In the genomic region with DNA sequence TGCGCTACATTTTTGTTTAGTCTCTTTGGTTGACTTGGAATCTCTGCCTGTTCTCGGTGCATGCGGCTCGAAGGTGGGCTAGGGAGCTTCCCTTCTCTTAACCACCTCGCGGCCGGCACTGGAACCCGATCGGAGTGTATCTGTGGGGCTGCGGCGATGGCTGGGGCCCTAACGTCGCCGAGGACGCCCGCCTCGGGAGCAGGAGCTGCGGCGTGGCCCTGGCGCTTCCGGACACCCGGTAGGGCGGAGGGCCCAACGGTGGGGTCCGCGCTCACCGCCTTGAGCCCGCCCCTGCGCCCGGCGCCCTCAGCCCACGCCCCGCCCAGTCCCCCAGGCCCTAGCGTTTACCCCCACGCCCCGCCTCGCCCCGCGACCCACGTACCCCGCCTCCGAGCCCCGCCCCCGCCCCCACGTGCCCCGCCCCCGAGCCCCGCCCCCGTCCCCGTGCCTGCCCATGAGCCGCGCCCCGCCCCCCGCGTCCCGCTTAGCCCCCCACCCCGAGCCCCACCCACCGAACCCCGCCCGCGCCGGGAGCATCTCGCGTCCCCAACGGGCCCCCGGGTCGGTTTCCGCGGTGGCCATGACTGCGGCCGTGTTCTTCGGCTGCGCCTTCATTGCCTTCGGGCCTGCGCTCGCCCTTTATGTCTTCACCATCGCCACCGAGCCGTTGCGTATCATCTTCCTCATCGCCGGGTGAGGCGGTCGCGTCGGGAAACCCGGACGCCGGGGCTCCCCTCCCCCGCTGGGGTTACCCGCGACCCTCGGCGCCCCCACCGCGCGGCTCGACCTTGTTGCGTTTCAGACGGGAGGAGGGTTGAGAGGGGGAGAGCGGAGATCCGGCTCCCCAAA, we compare ENCODE assay signal across 1 cellular context.
A peak's percentile ranks its signal among the peaks of the same experiment; 100 is the strongest.
TF ChIP-seq lines count a peak whose summit lies in the region.

TSS of gene APH1B (plus strand) at position 562 of the 849 bp plus-strand sequence. CDS start at position 581, 19 bp downstream.

TF ChIP-seq in HepG2, 621 proteins besides CTCF, POLR2A, EP300 and RAD21 (continued from another document and continues in another):
- TF ChIP-seq PAXIP1 (CRISPR knock-in tag; conservative IDR thresholded peaks at IDR 0.05) (no peak), SYNCRIP (IDR thresholded peaks at IDR 0.05; ENCODE audit: insufficient read depth, low read depth, low read length) (no peak), ZNF768 (CRISPR knock-in tag; IDR thresholded peaks at IDR 0.05) (peak; percentile 25; the same call in 1 of the 2 replicates), SMAD3 (CRISPR knock-in tag; IDR thresholded peaks at IDR 0.05) (no peak), ZBTB14 (CRISPR knock-in tag; IDR thresholded peaks at IDR 0.05) (no peak), ZFP91 (CRISPR knock-in tag; IDR thresholded peaks at IDR 0.05; ENCODE audit: borderline replicate concordance) (no peak), HNRNPL (IDR thresholded peaks at IDR 0.05; ENCODE audit: low read depth, low read length) (no peak), HOMEZ (CRISPR knock-in tag; IDR thresholded peaks at IDR 0.05; ENCODE audit: low read depth) (no peak), MXD3 (CRISPR knock-in tag; IDR thresholded peaks at IDR 0.05) (no peak), ZNF782 (CRISPR knock-in tag; IDR thresholded peaks at IDR 0.05; ENCODE audit: borderline replicate concordance) (no peak), THRA (CRISPR knock-in tag; IDR thresholded peaks at IDR 0.05; ENCODE audit: borderline replicate concordance) (no peak; the same call in 1 of the 2 replicates), KAT8 (CRISPR knock-in tag; IDR thresholded peaks at IDR 0.05) (no peak), SNAPC4 (CRISPR knock-in tag; IDR thresholded peaks at IDR 0.05) (no peak), SP2 (CRISPR knock-in tag; IDR thresholded peaks at IDR 0.05) (no peak), SETDB1 (CRISPR knock-in tag; IDR thresholded peaks at IDR 0.05; ENCODE audit: borderline replicate concordance) (no peak), KDM3A (CRISPR knock-in tag; IDR thresholded peaks at IDR 0.05; ENCODE audit: low read depth) (no peak), RBM22 (optimal IDR thresholded peaks at IDR 0.05; ENCODE audit: low read length) (no peak), TBL1XR1 (IDR thresholded peaks at IDR 0.05; ENCODE audit: borderline replicate concordance, low read length, partially characterized antibody) (no peak), YY1 (IDR thresholded peaks at IDR 0.05; ENCODE audit: insufficient read depth, insufficient replicate concordance, low read depth, low read length) (no peak), KDM6A (CRISPR knock-in tag; IDR thresholded peaks at IDR 0.05; ENCODE audit: low read depth) (no peak), TARDBP (CRISPR knock-in tag; IDR thresholded peaks at IDR 0.05) (no peak), ZNF709 (CRISPR knock-in tag; IDR thresholded peaks at IDR 0.05) (no peak), ATF1 (CRISPR knock-in tag; IDR thresholded peaks at IDR 0.05) (no peak)
- TF ChIP-seq, protein P1, sequence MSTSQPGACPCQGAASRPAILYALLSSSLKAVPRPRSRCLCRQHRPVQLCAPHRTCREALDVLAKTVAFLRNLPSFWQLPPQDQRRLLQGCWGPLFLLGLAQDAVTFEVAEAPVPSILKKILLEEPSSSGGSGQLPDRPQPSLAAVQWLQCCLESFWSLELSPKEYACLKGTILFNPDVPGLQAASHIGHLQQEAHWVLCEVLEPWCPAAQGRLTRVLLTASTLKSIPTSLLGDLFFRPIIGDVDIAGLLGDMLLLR (CRISPR knock-in tag; IDR thresholded peaks at IDR 0.05): no peak
- TF ChIP-seq, protein P2, sequence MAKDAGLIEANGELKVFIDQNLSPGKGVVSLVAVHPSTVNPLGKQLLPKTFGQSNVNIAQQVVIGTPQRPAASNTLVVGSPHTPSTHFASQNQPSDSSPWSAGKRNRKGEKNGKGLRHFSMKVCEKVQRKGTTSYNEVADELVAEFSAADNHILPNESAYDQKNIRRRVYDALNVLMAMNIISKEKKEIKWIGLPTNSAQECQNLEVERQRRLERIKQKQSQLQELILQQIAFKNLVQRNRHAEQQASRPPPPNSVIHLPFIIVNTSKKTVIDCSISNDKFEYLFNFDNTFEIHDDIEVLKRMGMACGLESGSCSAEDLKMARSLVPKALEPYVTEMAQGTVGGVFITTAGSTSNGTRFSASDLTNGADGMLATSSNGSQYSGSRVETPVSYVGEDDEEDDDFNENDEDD (CRISPR knock-in tag; IDR thresholded peaks at IDR 0.05; ENCODE audit: borderline replicate concordance): peak; percentile 40; the same call in 1 of the 2 replicates
- TF ChIP-seq, protein P3, sequence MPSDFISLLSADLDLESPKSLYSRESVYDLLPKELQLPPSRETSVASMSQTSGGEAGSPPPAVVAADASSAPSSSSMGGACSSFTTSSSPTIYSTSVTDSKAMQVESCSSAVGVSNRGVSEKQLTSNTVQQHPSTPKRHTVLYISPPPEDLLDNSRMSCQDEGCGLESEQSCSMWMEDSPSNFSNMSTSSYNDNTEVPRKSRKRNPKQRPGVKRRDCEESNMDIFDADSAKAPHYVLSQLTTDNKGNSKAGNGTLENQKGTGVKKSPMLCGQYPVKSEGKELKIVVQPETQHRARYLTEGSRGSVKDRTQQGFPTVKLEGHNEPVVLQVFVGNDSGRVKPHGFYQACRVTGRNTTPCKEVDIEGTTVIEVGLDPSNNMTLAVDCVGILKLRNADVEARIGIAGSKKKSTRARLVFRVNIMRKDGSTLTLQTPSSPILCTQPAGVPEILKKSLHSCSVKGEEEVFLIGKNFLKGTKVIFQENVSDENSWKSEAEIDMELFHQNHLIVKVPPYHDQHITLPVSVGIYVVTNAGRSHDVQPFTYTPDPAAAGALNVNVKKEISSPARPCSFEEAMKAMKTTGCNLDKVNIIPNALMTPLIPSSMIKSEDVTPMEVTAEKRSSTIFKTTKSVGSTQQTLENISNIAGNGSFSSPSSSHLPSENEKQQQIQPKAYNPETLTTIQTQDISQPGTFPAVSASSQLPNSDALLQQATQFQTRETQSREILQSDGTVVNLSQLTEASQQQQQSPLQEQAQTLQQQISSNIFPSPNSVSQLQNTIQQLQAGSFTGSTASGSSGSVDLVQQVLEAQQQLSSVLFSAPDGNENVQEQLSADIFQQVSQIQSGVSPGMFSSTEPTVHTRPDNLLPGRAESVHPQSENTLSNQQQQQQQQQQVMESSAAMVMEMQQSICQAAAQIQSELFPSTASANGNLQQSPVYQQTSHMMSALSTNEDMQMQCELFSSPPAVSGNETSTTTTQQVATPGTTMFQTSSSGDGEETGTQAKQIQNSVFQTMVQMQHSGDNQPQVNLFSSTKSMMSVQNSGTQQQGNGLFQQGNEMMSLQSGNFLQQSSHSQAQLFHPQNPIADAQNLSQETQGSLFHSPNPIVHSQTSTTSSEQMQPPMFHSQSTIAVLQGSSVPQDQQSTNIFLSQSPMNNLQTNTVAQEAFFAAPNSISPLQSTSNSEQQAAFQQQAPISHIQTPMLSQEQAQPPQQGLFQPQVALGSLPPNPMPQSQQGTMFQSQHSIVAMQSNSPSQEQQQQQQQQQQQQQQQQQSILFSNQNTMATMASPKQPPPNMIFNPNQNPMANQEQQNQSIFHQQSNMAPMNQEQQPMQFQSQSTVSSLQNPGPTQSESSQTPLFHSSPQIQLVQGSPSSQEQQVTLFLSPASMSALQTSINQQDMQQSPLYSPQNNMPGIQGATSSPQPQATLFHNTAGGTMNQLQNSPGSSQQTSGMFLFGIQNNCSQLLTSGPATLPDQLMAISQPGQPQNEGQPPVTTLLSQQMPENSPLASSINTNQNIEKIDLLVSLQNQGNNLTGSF (CRISPR knock-in tag; IDR thresholded peaks at IDR 0.05): no peak
